25 cellular contexts compared by ENCODE assay signal in the genomic region with DNA sequence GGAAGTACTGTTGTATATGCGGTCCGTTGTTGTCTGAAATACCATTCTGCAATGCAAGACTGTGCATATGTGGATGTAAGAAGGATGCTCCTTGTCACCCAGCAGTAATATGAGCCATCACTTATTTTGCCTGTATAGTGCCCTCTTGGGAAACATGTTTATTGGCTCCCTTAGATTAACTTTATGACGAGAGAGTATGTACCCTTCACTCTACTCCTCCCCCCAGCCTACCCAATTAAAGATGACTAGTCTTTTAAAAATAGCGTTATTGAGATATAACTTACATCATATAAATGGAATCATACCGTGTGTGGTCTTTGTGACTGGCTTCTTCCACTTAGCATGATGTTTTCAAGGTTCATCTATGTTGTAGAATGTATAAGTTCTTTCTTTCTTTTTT.
"Had no signal": no experiment of that assay in that cellular context is flagged by ENCODE, and none has a peak within 500 bp of the region (broad histone marks: within the 10 kb centered on the region; RNA-seq: fewer than 3 reads in every experiment).

No MANE protein-coding gene starts in this region.

- H3K4me3 Mint-ChIP-seq: effector memory CD8-positive, alpha-beta T cell; immature natural killer cell; memory B cell; natural killer cell; stimulated activated effector memory CD8-positive, alpha-beta T cell treated with anti-CD3 and anti-CD28 coated beads, Interleukin-12 subunit alpha, Interleukin-12 subunit beta, amount 100 ng/mL, for 72 hours had no signal

- H3K9me3 ChIP-seq: esophagus squamous epithelium, ovary, right atrium auricular region, stomach, thyroid gland, vagina had no signal

- H3K27me3 ChIP-seq: esophagus squamous epithelium, ovary, right atrium auricular region, stomach, thyroid gland, vagina had no signal

- H3K27me3 Mint-ChIP-seq: effector memory CD8-positive, alpha-beta T cell; memory B cell had no signal

- H3K4me3 ChIP-seq: coronary artery, esophagus squamous epithelium, lung, ovary, right atrium auricular region, stomach, thyroid gland, vagina had no signal

- ATAC-seq: effector memory CD8-positive, alpha-beta T cell; left colon; natural killer cell; sciatic nerve; stimulated activated effector memory CD8-positive, alpha-beta T cell treated with anti-CD3 and anti-CD28 coated beads, Interleukin-12 subunit alpha, Interleukin-12 subunit beta, amount 100 ng/mL, for 72 hours had no signal

- H3K27ac Mint-ChIP-seq: immature natural killer cell, memory B cell, natural killer cell had no signal

- DNase-seq: effector memory CD8-positive, alpha-beta T cell; erythroblast; esophagus squamous epithelium; foreskin melanocyte; glutamatergic neuron; hypothalamus; immature natural killer cell; islet precursor cell; kidney glomerular epithelial cell; left colon; natural killer cell; occipital lobe; ovary; stimulated activated CD4-positive, alpha-beta T cell treated with anti-CD3 and anti-CD28 coated beads, Interleukin-2, amount 100 ng/mL, for 24 hours; stimulated activated CD4-positive, alpha-beta T cell treated with anti-CD3 and anti-CD28 coated beads, Interleukin-4, amount 100 ng/mL, for 24 hours; stimulated activated naive CD4-positive, alpha-beta T cell treated with Interleukin-2 at 50 U/mL for 16 hours; stomach; thyroid gland had no signal

- H3K9me3 Mint-ChIP-seq: effector memory CD8-positive, alpha-beta T cell; immature natural killer cell; memory B cell; natural killer cell; stimulated activated effector memory CD8-positive, alpha-beta T cell treated with anti-CD3 and anti-CD28 coated beads, Interleukin-12 subunit alpha, Interleukin-12 subunit beta, amount 100 ng/mL, for 72 hours had no signal

- H3K27ac ChIP-seq: coronary artery, esophagus squamous epithelium, ovary, right atrium auricular region, stomach, thyroid gland, vagina had no signal

- H3K36me3 ChIP-seq: esophagus squamous epithelium, ovary, right atrium auricular region, stomach, thyroid gland, vagina had no signal

- H3K36me3 Mint-ChIP-seq: immature natural killer cell; natural killer cell; stimulated activated effector memory CD8-positive, alpha-beta T cell treated with anti-CD3 and anti-CD28 coated beads, Interleukin-12 subunit alpha, Interleukin-12 subunit beta, amount 100 ng/mL, for 72 hours had no signal
